Comparison of ENCODE assay signal across 20 cellular contexts in the genomic region with DNA sequence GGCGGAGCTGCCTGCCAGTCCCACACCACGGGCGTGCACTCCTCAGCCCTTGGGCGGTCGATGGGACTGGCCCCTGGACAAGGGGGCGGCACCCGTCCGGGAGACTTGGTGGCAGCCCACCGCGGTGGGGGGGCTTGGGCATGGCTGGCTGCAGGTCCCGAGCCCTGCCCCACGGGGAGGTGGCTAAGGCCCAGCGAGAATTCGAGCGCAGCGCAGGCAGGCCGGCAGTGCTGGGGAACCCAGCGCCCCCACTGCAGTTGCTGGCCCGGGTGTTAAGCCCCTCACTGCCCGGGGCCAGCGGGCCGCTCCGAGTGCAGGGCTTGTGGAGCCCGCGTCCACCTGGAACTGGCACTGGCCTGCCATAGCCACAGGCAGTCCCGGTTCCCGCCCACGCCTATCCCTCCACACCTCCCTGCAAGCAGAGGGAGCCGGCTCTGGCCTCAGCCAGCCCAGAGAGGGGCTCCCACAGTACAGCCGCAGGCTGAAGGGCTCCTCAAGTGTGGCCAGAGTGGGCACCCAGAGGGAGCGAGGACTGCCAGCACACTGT.
"Had no signal": no experiment of that assay in that cellular context is flagged by ENCODE, and none has a peak within 500 bp of the region (broad histone marks: within the 10 kb centered on the region; RNA-seq: fewer than 3 reads in every experiment).

No MANE protein-coding gene starts in this region.

- H3K27ac Mint-ChIP-seq: naive thymus-derived CD4-positive, alpha-beta T cell had no signal

- H3K4me1 ChIP-seq: colonic mucosa, esophagus squamous epithelium, parathyroid adenoma, psoas muscle, tibial artery, upper lobe of left lung had no signal

- ATAC-seq: left colon; naive thymus-derived CD4-positive, alpha-beta T cell; psoas muscle; stimulated activated naive CD8-positive, alpha-beta T cell treated with anti-CD3 and anti-CD28 coated beads, Interleukin-15, Interleukin-2, amounts not matched to agents 100 U/mL and 50 U/mL, for 24 hours had no signal

- FAIRE-seq: small intestine had no signal

- H3K4me3 Mint-ChIP-seq: naive thymus-derived CD4-positive, alpha-beta T cell; neural crest cell had no signal

- DNase-seq: cerebellar nuclear complex; colonic mucosa; dermis blood vessel endothelial cell; esophagus squamous epithelium; foreskin fibroblast; head of caudate nucleus; left colon; mammary epithelial cell; naive thymus-derived CD4-positive, alpha-beta T cell; nucleus accumbens; retina; small intestine; stimulated activated CD4-positive, alpha-beta T cell treated with anti-CD3 and anti-CD28 coated beads, Interleukin-2, amount 100 ng/mL, for 48 hours; stimulated activated naive CD8-positive, alpha-beta T cell treated with anti-CD3 and anti-CD28 coated beads, Interleukin-15, Interleukin-2, amounts not matched to agents 100 U/mL and 50 U/mL, for 24 hours; tibial artery had no signal

- H3K36me3 Mint-ChIP-seq: naive thymus-derived CD4-positive, alpha-beta T cell had no signal

- H3K27ac ChIP-seq: colonic mucosa, esophagus squamous epithelium, hepatocyte, parathyroid adenoma, psoas muscle, tibial artery, upper lobe of left lung had no signal

- H3K4me3 ChIP-seq: colonic mucosa, esophagus squamous epithelium, hepatocyte, psoas muscle, tibial artery, upper lobe of left lung had no signal

- H3K36me3 ChIP-seq: colonic mucosa, esophagus squamous epithelium, tibial artery, upper lobe of left lung had no signal

- H3K9ac ChIP-seq: parathyroid adenoma had no signal

- H3K4me1 Mint-ChIP-seq: naive thymus-derived CD4-positive, alpha-beta T cell; neural crest cell had no signal

- H3K27me3 Mint-ChIP-seq: naive thymus-derived CD4-positive, alpha-beta T cell had no signal

- H3K9me3 ChIP-seq: colonic mucosa, psoas muscle had no signal

- H3K27me3 ChIP-seq: colonic mucosa, esophagus squamous epithelium, hepatocyte, tibial artery, upper lobe of left lung had no signal
